In genomic region chr1:25760871-25761270, GRCh38 we compare ENCODE assay signal across 1 cellular context.
TF ChIP-seq lines count a peak whose summit lies in the region.

No MANE protein-coding gene starts in this region.

TF ChIP-seq in K562, 482 proteins besides CTCF, POLR2A, EP300 and RAD21 (continued from another document and continues in another):
- TF ChIP-seq PKNOX1 (IDR thresholded peaks at IDR 0.05) (peak; percentile 39; the same call in 1 of the 2 replicates), CREBBP (IDR thresholded peaks at IDR 0.05; ENCODE audit: low read depth, low read length) (no peak), JUND (IDR thresholded peaks at IDR 0.05; ENCODE audit: borderline replicate concordance, low read depth, low read length) (peak; percentile 57; the same call in 1 of the 2 replicates), JUND (tag; IDR thresholded peaks at IDR 0.05; ENCODE audit: borderline replicate concordance, low read depth, low read length) (no peak; the same call in 2 of the 3 replicates), HDAC6 (IDR thresholded peaks at IDR 0.05; ENCODE audit: low read depth, low read length) (no peak), JUNB (CRISPR knock-in tag; conservative IDR thresholded peaks at IDR 0.05) (no peak), ZNF444 (CRISPR knock-in tag; IDR thresholded peaks at IDR 0.05) (no peak), NELFE (IDR thresholded peaks at IDR 0.05; ENCODE audit: insufficient read depth, insufficient read length) (no peak), ZNF512 (tag; IDR thresholded peaks at IDR 0.05) (no peak), PREB (CRISPR knock-in tag; IDR thresholded peaks at IDR 0.05) (no peak), ZBTB1 (CRISPR knock-in tag; IDR thresholded peaks at IDR 0.05; ENCODE audit: borderline replicate concordance, low read depth) (no peak), GTF2E2 (tag; IDR thresholded peaks at IDR 0.05) (no peak), ZNF143 (CRISPR knock-in tag; IDR thresholded peaks at IDR 0.05) (no peak), ZNF134 (CRISPR knock-in tag; conservative IDR thresholded peaks at IDR 0.05) (no peak), GATAD2A (IDR thresholded peaks at IDR 0.05) (no peak), L3MBTL2 (IDR thresholded peaks at IDR 0.05) (no peak), FOS (IDR thresholded peaks at IDR 0.05; ENCODE audit: extremely low read depth, insufficient read length) (no peak), TAF9B (IDR thresholded peaks at IDR 0.05; ENCODE audit: partially characterized antibody) (no peak), NUFIP1 (IDR thresholded peaks at IDR 0.05; ENCODE audit: partially characterized antibody) (no peak), RBM15 (IDR thresholded peaks at IDR 0.05; ENCODE audit: insufficient read depth, low read length) (no peak), THAP7 (CRISPR knock-in tag; IDR thresholded peaks at IDR 0.05) (no peak), EHMT2 (IDR thresholded peaks at IDR 0.05) (no peak), SMARCC2 (IDR thresholded peaks at IDR 0.05; ENCODE audit: low read depth) (no peak), PHF8 (IDR thresholded peaks at IDR 0.05; ENCODE audit: borderline replicate concordance, low read length) (no peak), MBD2 (IDR thresholded peaks at IDR 0.05; ENCODE audit: borderline replicate concordance, low read depth) (no peak), MGA (IDR thresholded peaks at IDR 0.05) (no peak), POLR2B (IDR thresholded peaks at IDR 0.05; ENCODE audit: low read depth, partially characterized antibody) (no peak), CREB5 (CRISPR knock-in tag; IDR thresholded peaks at IDR 0.05) (no peak), TRIM28 (IDR thresholded peaks at IDR 0.05) (no peak), ZNF76 (CRISPR knock-in tag; IDR thresholded peaks at IDR 0.05; ENCODE audit: borderline replicate concordance) (no peak), SPI1 (IDR thresholded peaks at IDR 0.05; ENCODE audit: borderline replicate concordance, low read depth, low read length) (no peak), RNF2 (IDR thresholded peaks at IDR 0.05) (peak; percentile 58; the same call in 1 of the 2 replicates), MNT (conservative IDR thresholded peaks at IDR 0.05) (0 out of 4 replicates have a peak, but pooled peaks of 1 of the 2 experiments have one; percentile 22), ZBTB17 (CRISPR knock-in tag; IDR thresholded peaks at IDR 0.05) (no peak), DACH1 (IDR thresholded peaks at IDR 0.05; ENCODE audit: partially characterized antibody) (no peak), NR2C1 (IDR thresholded peaks at IDR 0.05) (no peak), NR2C1 (tag; IDR thresholded peaks at IDR 0.05) (no peak), ZNF197 (CRISPR knock-in tag; IDR thresholded peaks at IDR 0.05; ENCODE audit: low read depth) (peak; percentile 90), MAFG (tag; conservative IDR thresholded peaks at IDR 0.05) (no peak), THAP12 (CRISPR knock-in tag; IDR thresholded peaks at IDR 0.05) (no peak)
